Comparison of ENCODE assay signal across 10 cellular contexts in the genomic region with DNA sequence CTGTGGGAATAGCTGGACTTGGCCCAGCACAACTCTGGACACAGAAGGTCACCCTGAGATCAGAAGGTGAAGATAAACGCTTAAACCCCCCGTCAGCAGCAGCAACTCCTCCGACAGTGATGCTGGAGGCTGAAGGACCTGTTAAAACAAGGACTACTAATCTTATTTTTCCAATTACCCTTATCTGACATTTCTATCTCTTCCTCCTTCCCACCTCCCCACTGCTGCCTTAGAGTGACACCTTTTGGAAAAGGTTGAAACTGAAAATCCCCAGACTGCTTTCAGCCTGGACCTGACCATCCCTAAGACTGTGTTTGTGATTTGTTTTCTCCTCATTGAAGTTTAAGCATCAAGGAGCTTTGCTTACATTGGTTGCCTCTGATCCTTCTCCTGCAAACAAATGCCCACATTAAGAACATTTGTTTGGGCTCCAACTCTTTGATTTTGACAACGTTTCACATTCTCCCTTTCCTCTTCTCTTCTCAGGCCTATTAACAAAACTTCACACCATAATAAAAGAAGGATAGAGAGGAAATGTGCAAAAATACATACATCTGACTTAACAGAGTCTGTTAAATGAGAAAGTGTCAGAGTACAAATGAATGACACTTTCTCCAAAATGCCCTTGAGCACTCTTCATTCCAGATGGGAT.
A peak's percentile ranks its signal among the peaks of the same experiment; 100 is the strongest.
DNase-seq lines count a peak whose midpoint lies in the region; ATAC-seq, FAIRE-seq and TF ChIP-seq lines count a peak whose summit lies in the region.
"Had no signal": no experiment of that assay in that cellular context is flagged by ENCODE, and none has a peak within 500 bp of the region (broad histone marks: within the 10 kb centered on the region; RNA-seq: fewer than 3 reads in every experiment).

No MANE protein-coding gene starts in this region.

- no peaks in the 10 kb centered on the region for H3K27me3 ChIP-seq in endothelial cell of umbilical vein (ENCODE audit: control insufficient read depth in 2 of 2, insufficient read depth in 2 of 2, low read length in 2 of 2)

- ATAC-seq in GM18858 (IDR thresholded peaks at IDR 0.05; ENCODE audit: unreplicated experiment), result no peak
- ATAC-seq in GM21390 (IDR thresholded peaks at IDR 0.05; ENCODE audit: unreplicated experiment), result no peak
- no peak for ATAC-seq in GM21529 (IDR thresholded peaks at IDR 0.05; ENCODE audit: unreplicated experiment)
- ATAC-seq: K562, left lobe of liver had no signal

- DNase-seq in DMS79 treated with DMSO at 0.1 percent for 48 hours (lab: John Stamatoyannopoulos, UW) (peak; percentile 3), DMS79 (lab: John Stamatoyannopoulos, UW) (no peak), NCI-H69 (lab: John Stamatoyannopoulos, UW) (peak; percentile 57), endothelial cell of umbilical vein (ENCODE audit: low read depth, low spot score) (peak; percentile 34), retina (peak; percentile 29)

- H3K9me3 ChIP-seq in endothelial cell of umbilical vein (replicated peaks; ENCODE audit: control insufficient read depth, insufficient read depth, low read length), result no peaks in the 10 kb centered on the region

- intact Hi-C loops in endothelial cell of umbilical vein (cut with micrococcal nuclease), result loop anchor here (1.0 to 10.0 kb wide), 4 partner anchors 353 to 1043 kb away; no protein-coding TSS in a partner anchor

- CTCF ChIA-PET in endothelial cell of umbilical vein (lab: Charles Lee), result interaction anchor here (0.8 to 2.8 kb wide), 8 partner anchors 26 to 1044 kb away, joined by 3 to 14 read pairs (median 3); a partner anchor contains a TSS

- peak; percentile 60 for FAIRE-seq in endothelial cell of umbilical vein (lab: Jason Lieb, UNC)
- FAIRE-seq: K562 had no signal

- no peak overlapping the region for H3K27ac ChIP-seq in endothelial cell of umbilical vein (ENCODE audit: insufficient read depth, low read depth, low read length)

- BruUV-seq in endothelial cell of umbilical vein (replicated peaks; lab: Mats Ljungman, UMichigan), result no TSS peak

- TF ChIP-seq CTCF in endothelial cell of umbilical vein (IDR thresholded peaks at IDR 0.05; ENCODE audit: extremely low read depth in 1 of 2, insufficient read depth in 1 of 2, low read depth in 1 of 2, low read length in 2 of 2), result peak; percentile 10 to 13

- POLR2A ChIA-PET in endothelial cell of umbilical vein (lab: Charles Lee), result no interaction called here

- no peaks in the 10 kb centered on the region for H3K79me2 ChIP-seq in endothelial cell of umbilical vein (ENCODE audit: control insufficient read depth, insufficient read depth, low read length)

- no peak overlapping the region for H3K4me3 ChIP-seq in endothelial cell of umbilical vein (replicated peaks in 1 of 3; ENCODE audit: insufficient read depth in 1 of 3, low read depth in 1 of 3, low read length in 3 of 3)
- H3K4me3 ChIP-seq: K562 had no signal

- H3K4me1 ChIP-seq in endothelial cell of umbilical vein (ENCODE audit: control insufficient read depth, extremely low read depth, insufficient read depth, low read length), result peaks cover 12% of the 10 kb centered on the region

- H3K9me1 ChIP-seq in endothelial cell of umbilical vein (replicated peaks; ENCODE audit: control insufficient read depth, extremely low read depth, insufficient read depth, low read length), result no peaks in the 10 kb centered on the region

- H2AFZ ChIP-seq in endothelial cell of umbilical vein (ENCODE audit: low read depth, low read length), result no peak overlapping the region

- TF ChIP-seq POLR2A in endothelial cell of umbilical vein (IDR thresholded peaks at IDR 0.05; ENCODE audit: low read depth, low read length), result no peak

- H3K36me3 ChIP-seq in endothelial cell of umbilical vein (ENCODE audit: control insufficient read depth in 2 of 2, extremely low read depth in 1 of 2, insufficient read depth in 2 of 2, low read length in 2 of 2), result no peaks in the 10 kb centered on the region

- H3K4me2 ChIP-seq in endothelial cell of umbilical vein (ENCODE audit: insufficient read depth, low read length), result no peak overlapping the region

- dilution Hi-C loops in endothelial cell of umbilical vein (cut with MboI; ENCODE audit: extremely low pct_ligation_motif_present, low sequenced_read_pairs), result no loop called here

- no peaks in the 10 kb centered on the region for H4K20me1 ChIP-seq in endothelial cell of umbilical vein (replicated peaks; ENCODE audit: control insufficient read depth, extremely low read depth, insufficient read depth, low read length)

- H3K9ac ChIP-seq in endothelial cell of umbilical vein (replicated peaks; ENCODE audit: extremely low read depth, insufficient read depth, low read length), result no peak overlapping the region

TF ChIP-seq in endothelial cell of umbilical vein, 7 proteins besides CTCF, POLR2A, EP300 and RAD21:
- peak; percentile 92 for TF ChIP-seq GATA2 (IDR thresholded peaks at IDR 0.05; ENCODE audit: insufficient read depth, insufficient read length, low read depth, low read length)
- no peak for TF ChIP-seq POLR2AphosphoS5 (IDR thresholded peaks at IDR 0.05; ENCODE audit: insufficient read depth, low read depth, low read length)
TF ChIP-seq in endothelial cell of umbilical vein: peak in this region for 1.
